In genomic region chr7:134062460-134062859, GRCh38 we compare ENCODE assay signal across 1 cellular context.
TF ChIP-seq lines count a peak whose summit lies in the region.

No MANE protein-coding gene starts in this region.

TF ChIP-seq in K562, 482 proteins besides CTCF, POLR2A, EP300 and RAD21 (continued from another document and continues in another):
- TF ChIP-seq MGA (IDR thresholded peaks at IDR 0.05) (no peak), POLR3A (IDR thresholded peaks at IDR 0.05; ENCODE audit: borderline replicate concordance, extremely low read depth, insufficient read depth, insufficient read length) (no peak), NFE2 (IDR thresholded peaks at IDR 0.05; ENCODE audit: low read depth) (peak; percentile 65), ZNF311 (CRISPR knock-in tag; IDR thresholded peaks at IDR 0.05) (no peak), ZNF583 (CRISPR knock-in tag; IDR thresholded peaks at IDR 0.05) (no peak), SIN3B (IDR thresholded peaks at IDR 0.05; ENCODE audit: low read depth) (no peak), HMGXB4 (CRISPR knock-in tag; IDR thresholded peaks at IDR 0.05) (no peak), PHF8 (IDR thresholded peaks at IDR 0.05; ENCODE audit: borderline replicate concordance, low read length) (no peak), GABPB2 (CRISPR knock-in tag; conservative IDR thresholded peaks at IDR 0.05) (no peak), ZNF3 (CRISPR knock-in tag; IDR thresholded peaks at IDR 0.05) (no peak), SP2 (IDR thresholded peaks at IDR 0.05; ENCODE audit: extremely low read depth, low read depth, low read length, poor library complexity, severe bottlenecking) (no peak), CBX2 (IDR thresholded peaks at IDR 0.05; ENCODE audit: insufficient read depth, low read length, poor library complexity, severe bottlenecking) (no peak), ETS2 (tag; IDR thresholded peaks at IDR 0.05; ENCODE audit: borderline replicate concordance, poor library complexity, severe bottlenecking) (no peak), PCBP1 (IDR thresholded peaks at IDR 0.05; ENCODE audit: low read depth, low read length, poor library complexity, severe bottlenecking) (no peak), DNMT1 (IDR thresholded peaks at IDR 0.05) (no peak), TAL1 (IDR thresholded peaks at IDR 0.05) (peak; percentile 45; the same call in 1 of the 2 replicates), ETV5 (CRISPR knock-in tag; IDR thresholded peaks at IDR 0.05; ENCODE audit: low read depth) (no peak), RFX5 (IDR thresholded peaks at IDR 0.05; ENCODE audit: low read depth, low read length) (no peak), MCM3 (IDR thresholded peaks at IDR 0.05) (no peak), HMG20A (CRISPR knock-in tag; conservative IDR thresholded peaks at IDR 0.05) (no peak), ZNF512 (tag; IDR thresholded peaks at IDR 0.05) (no peak), MTA2 (IDR thresholded peaks at IDR 0.05; ENCODE audit: low read depth) (peak; percentile 36; the same call in 1 of the 2 replicates), ZBTB34 (CRISPR knock-in tag; IDR thresholded peaks at IDR 0.05) (no peak), ZNF644 (tag; IDR thresholded peaks at IDR 0.05; ENCODE audit: low read depth) (no peak), KLF10 (CRISPR knock-in tag; IDR thresholded peaks at IDR 0.05) (no peak), POU5F1 (IDR thresholded peaks at IDR 0.05; ENCODE audit: borderline replicate concordance, low read depth, low read length, partially characterized antibody) (no peak), MYC (IDR thresholded peaks at IDR 0.05; ENCODE audit: low read depth, low read length) (no peak), MYC (CRISPR knock-in tag; IDR thresholded peaks at IDR 0.05; ENCODE audit: borderline replicate concordance, low read depth) (no peak), PTTG1 (tag; IDR thresholded peaks at IDR 0.05; ENCODE audit: low read depth) (no peak), PHF20 (IDR thresholded peaks at IDR 0.05; ENCODE audit: partially characterized antibody) (no peak), PKNOX1 (IDR thresholded peaks at IDR 0.05) (peak; percentile 69), JUN (IDR thresholded peaks at IDR 0.05; ENCODE audit: borderline replicate concordance, low read depth, low read length) (no peak), JUN (CRISPR knock-in tag; IDR thresholded peaks at IDR 0.05; ENCODE audit: borderline replicate concordance) (no peak), ZNF184 (CRISPR knock-in tag; IDR thresholded peaks at IDR 0.05) (peak; percentile 80), IRF9 (tag; IDR thresholded peaks at IDR 0.05) (no peak), RBBP5 (IDR thresholded peaks at IDR 0.05; ENCODE audit: borderline replicate concordance, insufficient read depth, low read length, poor library complexity, severe bottlenecking) (no peak), GTF2F1 (IDR thresholded peaks at IDR 0.05; ENCODE audit: low read depth, low read length) (no peak), FOSL1 (tag; conservative IDR thresholded peaks at IDR 0.05) (peak; percentile 77), PPARD (CRISPR knock-in tag; IDR thresholded peaks at IDR 0.05) (no peak), NR0B1 (IDR thresholded peaks at IDR 0.05; ENCODE audit: partially characterized antibody) (no peak), TARDBP (IDR thresholded peaks at IDR 0.05) (no peak), HNRNPLL (IDR thresholded peaks at IDR 0.05; ENCODE audit: low read depth, low read length, poor library complexity, severe bottlenecking) (no peak), MYBL2 (IDR thresholded peaks at IDR 0.05; ENCODE audit: low read depth) (no peak), MYBL2 (CRISPR knock-in tag; IDR thresholded peaks at IDR 0.05; ENCODE audit: borderline replicate concordance) (no peak), SREBF2 (CRISPR knock-in tag; IDR thresholded peaks at IDR 0.05) (no peak)
